1 cellular context compared by ENCODE assay signal in the genomic region with DNA sequence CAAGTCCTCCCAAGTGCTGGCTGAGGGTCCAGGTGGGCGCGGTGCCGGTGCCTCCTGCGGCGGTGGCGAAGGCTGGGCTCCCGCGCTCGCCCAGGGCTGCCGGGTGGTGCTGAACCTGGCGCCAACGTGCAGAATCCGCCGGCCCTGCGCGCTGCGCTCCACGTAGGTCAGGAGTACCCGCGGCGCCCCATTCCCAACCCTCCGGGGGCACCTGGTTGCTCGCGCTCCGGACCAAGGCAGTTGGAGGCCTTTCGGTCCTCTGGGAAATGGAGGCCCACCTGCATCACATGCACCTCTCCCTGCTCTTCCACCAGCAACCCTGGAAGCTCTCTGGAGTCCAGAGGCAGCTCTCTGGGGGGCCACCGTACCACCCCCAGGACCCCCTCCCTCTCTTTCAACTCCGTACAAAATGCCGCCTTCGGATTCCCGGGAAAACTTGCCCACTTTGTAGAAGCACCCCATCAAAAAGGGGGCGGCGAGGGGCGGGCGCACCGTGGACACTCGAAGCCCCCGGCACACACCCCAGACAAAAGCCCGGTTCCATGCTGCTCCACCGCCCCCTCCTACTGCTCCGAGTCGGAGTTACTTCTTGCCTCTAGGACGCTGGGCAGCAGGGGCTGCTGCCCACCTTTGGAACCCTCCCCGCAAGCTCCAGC.
A peak's percentile ranks its signal among the peaks of the same experiment; 100 is the strongest.
TF ChIP-seq lines count a peak whose summit lies in the region.

No MANE protein-coding gene starts in this region.

TF ChIP-seq in H1, 55 proteins besides CTCF, POLR2A, EP300 and RAD21:
- 0 out of 2 replicates have a peak, but pooled peaks have one; percentile 4 for TF ChIP-seq SUZ12 (IDR thresholded peaks at IDR 0.05; ENCODE audit: low read length)
- peak; percentile 13 for TF ChIP-seq TAF7 (optimal IDR thresholded peaks at IDR 0.05; ENCODE audit: borderline replicate concordance, low read depth, low read length)
- TF ChIP-seq TAF1 (IDR thresholded peaks at IDR 0.05; ENCODE audit: low read depth, low read length): peak; percentile 40
- TF ChIP-seq, protein P1, sequence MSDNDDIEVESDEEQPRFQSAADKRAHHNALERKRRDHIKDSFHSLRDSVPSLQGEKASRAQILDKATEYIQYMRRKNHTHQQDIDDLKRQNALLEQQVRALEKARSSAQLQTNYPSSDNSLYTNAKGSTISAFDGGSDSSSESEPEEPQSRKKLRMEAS (IDR thresholded peaks at IDR 0.05): peak; percentile 47; the same call in 1 of the 2 replicates
- TF ChIP-seq CREB1 (IDR thresholded peaks at IDR 0.05): no peak
- peak; percentile 51; the same call in 1 of the 2 replicates for TF ChIP-seq POLR2AphosphoS5 (IDR thresholded peaks at IDR 0.05; ENCODE audit: low read depth, low read length)
- TF ChIP-seq, protein P2, sequence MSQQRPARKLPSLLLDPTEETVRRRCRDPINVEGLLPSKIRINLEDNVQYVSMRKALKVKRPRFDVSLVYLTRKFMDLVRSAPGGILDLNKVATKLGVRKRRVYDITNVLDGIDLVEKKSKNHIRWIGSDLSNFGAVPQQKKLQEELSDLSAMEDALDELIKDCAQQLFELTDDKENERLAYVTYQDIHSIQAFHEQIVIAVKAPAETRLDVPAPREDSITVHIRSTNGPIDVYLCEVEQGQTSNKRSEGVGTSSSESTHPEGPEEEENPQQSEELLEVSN (IDR thresholded peaks at IDR 0.05): peak; percentile 67
- TF ChIP-seq BRCA1 (IDR thresholded peaks at IDR 0.05; ENCODE audit: low read depth, low read length): no peak
- no peak for TF ChIP-seq KDM5A (IDR thresholded peaks at IDR 0.05; ENCODE audit: low read length)
- peak; percentile 86 for TF ChIP-seq KDM4A (IDR thresholded peaks at IDR 0.05; ENCODE audit: low read depth, low read length, severe bottlenecking)
- no peak for TF ChIP-seq CBX8 (IDR thresholded peaks at IDR 0.05; ENCODE audit: borderline replicate concordance, low read depth, low read length)
- peak; percentile 19 for TF ChIP-seq ASH2L (IDR thresholded peaks at IDR 0.05; ENCODE audit: low read length)
- TF ChIP-seq YY1 (IDR thresholded peaks at IDR 0.05; ENCODE audit: low read depth, low read length): peak; percentile 40; the same call in 1 of the 2 replicates
- TF ChIP-seq RNF2 (IDR thresholded peaks at IDR 0.05; ENCODE audit: borderline replicate concordance, low read depth, low read length, missing control alignments, poor library complexity, severe bottlenecking): peak; percentile 21
- TF ChIP-seq GABPA (IDR thresholded peaks at IDR 0.05; ENCODE audit: borderline replicate concordance, insufficient read depth, low read length): 0 out of 2 replicates have a peak, but pooled peaks have one; percentile 40
